Comparison of ENCODE assay signal across 1 cellular context in the genomic region with DNA sequence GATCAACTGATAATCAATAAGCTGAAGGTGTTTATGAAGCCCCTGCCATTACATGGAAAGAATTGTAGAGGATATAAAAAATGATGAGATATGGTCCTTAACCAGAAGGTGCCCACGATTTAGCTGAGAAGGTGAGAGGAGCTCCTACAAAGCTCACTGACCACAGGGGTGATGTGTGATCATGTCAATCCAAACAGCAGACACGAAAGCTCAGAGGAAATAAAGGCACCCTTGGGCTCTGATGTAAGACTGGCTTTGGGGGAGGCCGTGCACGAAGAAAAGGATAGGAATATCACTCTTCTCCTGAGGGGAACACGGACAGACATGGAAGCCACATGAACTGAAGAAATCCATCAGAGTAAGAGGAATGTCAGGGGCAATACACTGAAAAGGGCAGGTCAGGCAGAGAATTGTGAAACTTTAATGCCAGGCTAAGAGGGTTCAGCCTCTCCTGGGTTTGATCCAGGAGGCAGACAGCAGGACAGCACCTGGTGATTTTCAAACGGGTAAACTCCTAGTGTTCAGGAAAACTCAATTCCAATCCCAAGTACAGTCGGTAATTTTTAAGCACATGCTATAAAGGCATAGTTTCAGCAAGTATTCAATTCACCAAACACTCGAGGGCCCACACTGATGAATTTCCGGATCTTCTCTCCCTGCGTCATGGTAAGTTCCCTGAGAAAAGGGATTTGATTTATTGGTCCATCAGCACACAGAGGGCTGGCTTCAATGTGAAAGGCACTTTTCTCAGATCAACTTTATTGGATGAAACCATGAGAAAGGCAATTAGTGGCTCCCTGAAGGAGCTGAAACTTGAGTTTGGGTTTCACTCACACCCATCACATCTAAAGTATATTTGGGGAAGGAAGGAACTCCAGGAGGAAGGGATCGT.
TF ChIP-seq lines count a peak whose summit lies in the region.

No MANE protein-coding gene starts in this region.

TF ChIP-seq in GM23338, 12 proteins besides CTCF, POLR2A, EP300 and RAD21 (continued from another document):
- no peak for TF ChIP-seq POLR2AphosphoS5 (IDR thresholded peaks at IDR 0.05; ENCODE audit: low read depth)
- no peak for TF ChIP-seq STAT1 (IDR thresholded peaks at IDR 0.05; ENCODE audit: unreplicated experiment)
- TF ChIP-seq, protein P1, sequence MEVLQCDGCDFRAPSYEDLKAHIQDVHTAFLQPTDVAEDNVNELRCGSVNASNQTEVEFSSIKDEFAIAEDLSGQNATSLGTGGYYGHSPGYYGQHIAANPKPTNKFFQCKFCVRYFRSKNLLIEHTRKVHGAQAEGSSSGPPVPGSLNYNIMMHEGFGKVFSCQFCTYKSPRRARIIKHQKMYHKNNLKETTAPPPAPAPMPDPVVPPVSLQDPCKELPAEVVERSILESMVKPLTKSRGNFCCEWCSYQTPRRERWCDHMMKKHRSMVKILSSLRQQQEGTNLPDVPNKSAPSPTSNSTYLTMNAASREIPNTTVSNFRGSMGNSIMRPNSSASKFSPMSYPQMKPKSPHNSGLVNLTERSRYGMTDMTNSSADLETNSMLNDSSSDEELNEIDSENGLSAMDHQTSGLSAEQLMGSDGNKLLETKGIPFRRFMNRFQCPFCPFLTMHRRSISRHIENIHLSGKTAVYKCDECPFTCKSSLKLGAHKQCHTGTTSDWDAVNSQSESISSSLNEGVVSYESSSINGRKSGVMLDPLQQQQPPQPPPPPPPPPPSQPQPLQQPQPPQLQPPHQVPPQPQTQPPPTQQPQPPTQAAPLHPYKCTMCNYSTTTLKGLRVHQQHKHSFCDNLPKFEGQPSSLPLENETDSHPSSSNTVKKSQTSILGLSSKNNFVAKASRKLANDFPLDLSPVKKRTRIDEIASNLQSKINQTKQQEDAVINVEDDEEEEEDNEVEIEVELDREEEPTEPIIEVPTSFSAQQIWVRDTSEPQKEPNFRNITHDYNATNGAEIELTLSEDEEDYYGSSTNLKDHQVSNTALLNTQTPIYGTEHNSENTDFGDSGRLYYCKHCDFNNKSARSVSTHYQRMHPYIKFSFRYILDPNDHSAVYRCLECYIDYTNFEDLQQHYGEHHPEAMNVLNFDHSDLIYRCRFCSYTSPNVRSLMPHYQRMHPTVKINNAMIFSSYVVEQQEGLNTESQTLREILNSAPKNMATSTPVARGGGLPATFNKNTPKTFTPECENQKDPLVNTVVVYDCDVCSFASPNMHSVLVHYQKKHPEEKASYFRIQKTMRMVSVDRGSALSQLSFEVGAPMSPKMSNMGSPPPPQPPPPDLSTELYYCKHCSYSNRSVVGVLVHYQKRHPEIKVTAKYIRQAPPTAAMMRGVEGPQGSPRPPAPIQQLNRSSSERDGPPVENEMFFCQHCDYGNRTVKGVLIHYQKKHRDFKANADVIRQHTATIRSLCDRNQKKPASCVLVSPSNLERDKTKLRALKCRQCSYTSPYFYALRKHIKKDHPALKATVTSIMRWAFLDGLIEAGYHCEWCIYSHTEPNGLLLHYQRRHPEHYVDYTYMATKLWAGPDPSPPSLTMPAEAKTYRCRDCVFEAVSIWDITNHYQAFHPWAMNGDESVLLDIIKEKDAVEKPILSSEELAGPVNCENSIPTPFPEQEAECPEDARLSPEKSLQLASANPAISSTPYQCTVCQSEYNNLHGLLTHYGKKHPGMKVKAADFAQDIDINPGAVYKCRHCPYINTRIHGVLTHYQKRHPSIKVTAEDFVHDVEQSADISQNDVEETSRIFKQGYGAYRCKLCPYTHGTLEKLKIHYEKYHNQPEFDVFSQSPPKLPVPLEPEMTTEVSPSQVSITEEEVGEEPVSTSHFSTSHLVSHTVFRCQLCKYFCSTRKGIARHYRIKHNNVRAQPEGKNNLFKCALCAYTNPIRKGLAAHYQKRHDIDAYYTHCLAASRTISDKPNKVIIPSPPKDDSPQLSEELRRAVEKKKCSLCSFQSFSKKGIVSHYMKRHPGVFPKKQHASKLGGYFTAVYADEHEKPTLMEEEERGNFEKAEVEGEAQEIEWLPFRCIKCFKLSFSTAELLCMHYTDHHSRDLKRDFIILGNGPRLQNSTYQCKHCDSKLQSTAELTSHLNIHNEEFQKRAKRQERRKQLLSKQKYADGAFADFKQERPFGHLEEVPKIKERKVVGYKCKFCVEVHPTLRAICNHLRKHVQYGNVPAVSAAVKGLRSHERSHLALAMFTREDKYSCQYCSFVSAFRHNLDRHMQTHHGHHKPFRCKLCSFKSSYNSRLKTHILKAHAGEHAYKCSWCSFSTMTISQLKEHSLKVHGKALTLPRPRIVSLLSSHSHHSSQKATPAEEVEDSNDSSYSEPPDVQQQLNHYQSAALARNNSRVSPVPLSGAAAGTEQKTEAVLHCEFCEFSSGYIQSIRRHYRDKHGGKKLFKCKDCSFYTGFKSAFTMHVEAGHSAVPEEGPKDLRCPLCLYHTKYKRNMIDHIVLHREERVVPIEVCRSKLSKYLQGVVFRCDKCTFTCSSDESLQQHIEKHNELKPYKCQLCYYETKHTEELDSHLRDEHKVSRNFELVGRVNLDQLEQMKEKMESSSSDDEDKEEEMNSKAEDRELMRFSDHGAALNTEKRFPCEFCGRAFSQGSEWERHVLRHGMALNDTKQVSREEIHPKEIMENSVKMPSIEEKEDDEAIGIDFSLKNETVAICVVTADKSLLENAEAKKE (CRISPR knock-in tag; IDR thresholded peaks at IDR 0.05): no peak
- TF ChIP-seq NANOG (IDR thresholded peaks at IDR 0.05; ENCODE audit: borderline replicate concordance): no peak
- TF ChIP-seq ZNF114 (CRISPR knock-in tag; IDR thresholded peaks at IDR 0.05): no peak
